Comparison of ENCODE assay signal across 15 cellular contexts in genomic region chr10:6525599-6526160, GRCh38.
"Had no signal": no experiment of that assay in that cellular context is flagged by ENCODE, and none has a peak within 500 bp of the region (broad histone marks: within the 10 kb centered on the region; RNA-seq: fewer than 3 reads in every experiment).

No MANE protein-coding gene starts in this region.

- H3K9me3 ChIP-seq: lower lobe of right lung, transverse colon had no signal

- H3K27me3 ChIP-seq: transverse colon had no signal

- H3K36me3 ChIP-seq: lower lobe of right lung, transverse colon had no signal

- H3K4me3 ChIP-seq: coronary artery, lower lobe of right lung, SK-N-MC, smooth muscle cell, transverse colon had no signal

- H3K4me3 Mint-ChIP-seq: activated CD8-positive, alpha-beta memory T cell treated with anti-CD3 and anti-CD28 coated beads, Interleukin-2, amount 10 ng/mL, durations not matched to agents 7 days and 5 days; activated T-cell treated with anti-CD3 and anti-CD28 coated beads, Interleukin-2, amount 50 U/mL, for 4 hours; mesothelial cell of epicardium had no signal

- H3K27ac ChIP-seq: coronary artery, epithelial cell of prostate, lower lobe of right lung, SK-N-MC, transverse colon had no signal

- H3K27me3 Mint-ChIP-seq: activated CD8-positive, alpha-beta memory T cell treated with anti-CD3 and anti-CD28 coated beads, Interleukin-2, amount 10 ng/mL, durations not matched to agents 7 days and 5 days had no signal

- H3K9me3 Mint-ChIP-seq: activated T-cell treated with anti-CD3 and anti-CD28 coated beads, Interleukin-2, amount 50 U/mL, for 4 hours; mesothelial cell of epicardium had no signal

- H3K36me3 Mint-ChIP-seq: mesothelial cell of epicardium had no signal

- H3K4me1 ChIP-seq: lower lobe of right lung, transverse colon had no signal

- H3K4me1 Mint-ChIP-seq: mesothelial cell of epicardium had no signal

- ATAC-seq: activated CD4-positive, CD25-positive, alpha-beta regulatory T cell treated with anti-CD3 and anti-CD28 coated beads, Interleukin-2, amount 50 U/mL, for 24 hours; activated CD8-positive, alpha-beta memory T cell treated with anti-CD3 and anti-CD28 coated beads, Interleukin-2, amount 10 ng/mL, durations not matched to agents 7 days and 5 days; activated T-cell treated with anti-CD3 and anti-CD28 coated beads, Interleukin-2, amount 50 U/mL, for 4 hours; lower lobe of right lung; right cardiac atrium had no signal

- DNase-seq: activated CD4-positive, alpha-beta T cell treated with anti-CD3 and anti-CD28 coated beads, Interleukin-2, amount 50 U/mL, for 48 hours; activated CD8-positive, alpha-beta memory T cell treated with anti-CD3 and anti-CD28 coated beads, Interleukin-2, amount 10 ng/mL, durations not matched to agents 7 days and 5 days; activated gamma-delta T cell treated with Interleukin-2 at 50 U/mL for 16 hours; activated T-cell treated with anti-CD3 and anti-CD28 coated beads, Interleukin-2, amount 50 U/mL, for 4 hours; effector CD8-positive, alpha-beta T cell; lower lobe of right lung; right cardiac atrium; transverse colon had no signal

- H3K27ac Mint-ChIP-seq: activated CD8-positive, alpha-beta memory T cell treated with anti-CD3 and anti-CD28 coated beads, Interleukin-2, amount 10 ng/mL, durations not matched to agents 7 days and 5 days; mesothelial cell of epicardium; progenitor cell of endocrine pancreas had no signal
